ENCODE assay signal across 15 cellular contexts in the genomic region with DNA sequence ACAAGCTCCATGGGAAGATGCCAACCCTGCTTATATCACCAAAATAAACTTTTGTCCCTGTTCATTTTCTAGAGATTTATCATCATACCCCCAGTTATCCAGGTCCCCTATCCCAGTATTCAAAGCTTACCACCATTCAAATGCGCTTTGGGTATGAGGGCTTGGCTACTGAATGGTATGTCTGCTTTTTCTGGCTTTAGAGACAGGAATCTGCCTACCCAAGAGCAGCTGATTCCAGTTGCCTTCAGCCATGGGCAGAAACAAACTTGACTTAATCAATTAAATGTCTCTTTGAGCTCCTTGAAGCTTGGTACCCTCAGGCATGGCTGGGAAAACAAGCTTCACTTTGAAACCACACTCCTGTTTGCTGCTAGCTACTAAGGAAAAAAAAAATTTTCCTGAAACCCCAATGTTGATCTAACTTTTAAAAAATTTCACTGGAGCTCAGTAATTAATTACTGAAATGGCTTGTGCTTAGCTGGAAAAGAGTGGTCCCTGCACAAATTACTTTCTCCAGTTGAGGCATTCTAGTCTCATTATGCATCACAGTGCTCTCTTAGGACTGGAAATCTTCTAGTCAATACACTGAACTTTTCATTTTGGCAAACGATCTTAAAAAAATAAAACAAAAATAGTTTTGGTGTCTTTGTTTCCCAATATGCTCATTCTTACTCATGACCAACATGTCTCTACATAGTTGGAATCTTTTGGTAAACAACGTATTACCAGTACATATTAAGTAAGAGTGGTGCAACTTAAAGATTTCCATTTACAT.
DNase-seq lines count a peak whose midpoint lies in the region; ATAC-seq and TF ChIP-seq lines count a peak whose summit lies in the region.
"Had no signal": no experiment of that assay in that cellular context is flagged by ENCODE, and none has a peak within 500 bp of the region (broad histone marks: within the 10 kb centered on the region; RNA-seq: fewer than 3 reads in every experiment).

No MANE protein-coding gene starts in this region.

- POLR2A ChIA-PET in RWPE1 (lab: Yijun Ruan, JAX; ENCODE audit: low non-redundant PET) = no interaction called here

- H3K4me3 ChIP-seq in AG09309 (ENCODE audit: control insufficient read depth, low read depth, low read length) = no peak overlapping the region
- H3K4me3 ChIP-seq: neural progenitor cell had no signal

- no peak overlapping the region for H3K27ac ChIP-seq in RWPE1
- H3K27ac ChIP-seq: neural progenitor cell had no signal

- DNase-seq in AG09309 (ENCODE audit: low read depth) (peak; percentile 88), RWPE1 (ENCODE audit: low spot score) (peak; percentile 19), fibroblast of gingiva (ENCODE audit: low read depth) (peak; percentile 97), sciatic nerve (ENCODE audit: low spot score) (no peak), SIG-M5 (lab: John Stamatoyannopoulos, UW) (no peak), kidney tubule cell (ENCODE audit: low spot score) (no peak), Right ventricle myocardium inferior (ENCODE audit: missing footprints) (no peak)
- DNase-seq: activated naive CD4-positive, alpha-beta T cell treated with anti-CD3 and anti-CD28 coated beads, Interleukin-2, amount 50 U/mL, for 16 hours; BE2C; DMS53; head of caudate nucleus; left ventricle myocardium superior; SK-N-SH had no signal

- no peak for TF ChIP-seq CTCF in AG09309 (IDR thresholded peaks at IDR 0.05; ENCODE audit: control insufficient read depth, insufficient read depth, low read depth, low read length, missing control alignments)
- TF ChIP-seq CTCF in RWPE1 (conservative IDR thresholded peaks at IDR 0.05; ENCODE audit: low read depth) = no peak

- CTCF ChIA-PET in RWPE1 (lab: Yijun Ruan, JAX) = interaction anchor here (0.6 kb wide), 1 partner anchor 171 kb away, joined by 4 read pairs; no protein-coding TSS in a partner anchor

- peak; percentile 87 for ATAC-seq in sciatic nerve
- ATAC-seq in GM21515 (IDR thresholded peaks at IDR 0.05; ENCODE audit: unreplicated experiment) = no peak
- no peak for ATAC-seq in Right ventricle myocardium inferior
- ATAC-seq: left ventricle myocardium superior had no signal

- intact Hi-C loops in sciatic nerve (cut with DNase I) (no loop called here), Right ventricle myocardium inferior (cut with DNase I) (no loop called here)

Comparison
In these comparisons a context has a peak if more than half of its experiments do, and no peak if none do; other contexts are left out.
1. DNase-seq: peak in AG09309 (single experiment), RWPE1 (single experiment) and fibroblast of gingiva (single experiment); none in sciatic nerve (single experiment), SIG-M5 (single experiment), kidney tubule cell (single experiment) and Right ventricle myocardium inferior (single experiment).